In genomic region chrX:155028192-155028591, GRCh38 we compare ENCODE assay signal across 8 cellular contexts. TPM values are rescaled to one million over a fixed set of nuclear protein-coding genes. Genes with fewer than 3 reads are reported as not detected.
DNase-seq lines count a peak whose midpoint lies in the region; ATAC-seq and TF ChIP-seq lines count a peak whose summit lies in the region.

No MANE protein-coding gene starts in this region.

- no peak for TF ChIP-seq CTCF in fibroblast of mammary gland (conservative IDR thresholded peaks at IDR 0.05; ENCODE audit: control insufficient read depth, insufficient read depth, low read depth, low read length)
- TF ChIP-seq CTCF in spleen (IDR thresholded peaks at IDR 0.05 in 8 of 11, conservative IDR thresholded peaks at IDR 0.05 in 3 of 11): no peak

- no peak for ATAC-seq in GM18505 (IDR thresholded peaks at IDR 0.05; ENCODE audit: unreplicated experiment)

- DNase-seq in NCI-H748 (lab: John Stamatoyannopoulos, UW; ENCODE audit: unreplicated experiment): peak; percentile 55
- DNase-seq in NCI-H748 treated with DMSO at 0.1 percent for 48 hours (lab: John Stamatoyannopoulos, UW): no peak
- no peak for DNase-seq in fibroblast of mammary gland (ENCODE audit: low read depth)
- no peak for DNase-seq in spleen
- no peak for DNase-seq in NCI-H2196 (lab: John Stamatoyannopoulos, UW; ENCODE audit: unreplicated experiment)
- no peak for DNase-seq in NCI-H226

- TF ChIP-seq POLR2A in Raji (IDR thresholded peaks at IDR 0.05; ENCODE audit: insufficient read depth, low read depth, low read length) (0 out of 2 replicates have a peak, but pooled peaks have one; percentile 11), spleen (IDR thresholded peaks at IDR 0.05) (no peak), GM18505 (IDR thresholded peaks at IDR 0.05; ENCODE audit: borderline replicate concordance, extremely low read depth, insufficient read depth, insufficient read length) (no peak)

- H3K9me3 ChIP-seq in spleen: no peaks in the 10 kb centered on the region

- no peaks in the 10 kb centered on the region for H3K36me3 ChIP-seq in spleen

- intact Hi-C loops in spleen (cut with DNase I; ENCODE audit: low total_unique reads): no loop called here

- peaks cover 0 to 29% (median 14%) of the 10 kb centered on the region in 6 donors for H3K4me1 ChIP-seq in spleen

- 36 to 46% (median 44%) methylated on average over 4 of the region's 4 CpGs for WGBS in spleen, 5 donors

- no peaks in the 10 kb centered on the region for H3K27me3 ChIP-seq in spleen (replicated peaks in 1 of 7)

- H3K27ac ChIP-seq in spleen: peak overlapping the region; percentile 84 to 97 (median 96)

- peak overlapping the region; percentile 75 for H3K4me3 ChIP-seq in fibroblast of mammary gland (ENCODE audit: control insufficient read depth, low read depth, low read length)
- peak overlapping the region in 5 of 8 donors; percentile 46 to 76 (median 52) for H3K4me3 ChIP-seq in spleen

RNA-seq across cellular contexts. Expression of gene FUNDC2, which starts 1.5 kb away (rescaled TPM):
- 10 to 100 TPM; 29.3 to 66.3 (median 52.7) TPM for total RNA-seq in spleen
- polyA plus RNA-seq in spleen: 100 to 1,000 TPM in 2 of 3 donors, 10 to 100 TPM in 1; 68.4 to 113 (median 109) TPM

RNA-seq across cellular contexts. Expression of gene F8, which starts 5.7 kb away (rescaled TPM):
- 100 to 1,000 TPM in 1 of 7 donors, 10 to 100 TPM in 6; 53.2 to 135 (median 75.6) TPM for total RNA-seq in spleen
- 10 to 100 TPM in 1 of 3 donors, 1 to 10 TPM in 2; 3.4 to 12.1 (median 9.3) TPM for polyA plus RNA-seq in spleen

RNA-seq across cellular contexts. Expression of gene CMC4, which starts 42.7 kb away (rescaled TPM):
- 10 to 100 TPM in 2 of 7 donors, 1 to 10 TPM in 5; 3.1 to 14.2 (median 4.9) TPM for total RNA-seq in spleen
- 10 to 100 TPM; 15.2 to 21.7 (median 19.2) TPM for polyA plus RNA-seq in spleen

RNA-seq across cellular contexts. Expression of gene MTCP1, which starts 42.7 kb away (rescaled TPM):
- 10 to 100 TPM in 4 of 7 donors, 1 to 10 TPM in 3; 1.2 to 16.8 (median 12.9) TPM for total RNA-seq in spleen
- polyA plus RNA-seq in spleen: 10 to 100 TPM; 21.1 to 33.0 (median 31.4) TPM

RNA-seq across cellular contexts. Expression of gene BRCC3, which starts 43.1 kb away (rescaled TPM):
- total RNA-seq in spleen: 10 to 100 TPM in 6 of 7 donors, 1 to 10 TPM in 1; 8.6 to 17.8 (median 16.5) TPM
- polyA plus RNA-seq in spleen: 1 to 10 TPM; 5.8 to 8.8 (median 7.9) TPM
